18 cellular contexts compared by ENCODE assay signal in the genomic region with DNA sequence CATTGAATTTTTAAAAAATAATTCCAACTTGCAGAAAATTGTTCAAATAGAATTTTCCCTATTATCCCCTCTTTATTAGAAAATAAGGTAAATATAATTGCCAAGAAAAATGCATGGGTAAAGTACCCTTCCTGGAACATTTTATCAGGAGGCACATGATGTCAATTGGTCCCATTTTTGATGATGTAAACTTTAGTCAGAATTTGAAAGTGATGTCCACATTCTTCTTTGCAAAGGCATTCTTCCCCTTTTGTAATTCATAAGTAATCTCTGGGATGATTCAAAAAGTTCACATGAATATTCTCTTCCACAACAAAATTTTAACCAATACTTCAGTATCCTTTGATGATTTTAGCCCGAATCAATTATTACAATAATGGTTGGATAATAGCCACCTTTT.
"Had no signal": no experiment of that assay in that cellular context is flagged by ENCODE, and none has a peak within 500 bp of the region (broad histone marks: within the 10 kb centered on the region; RNA-seq: fewer than 3 reads in every experiment).

No MANE protein-coding gene starts in this region.

- ATAC-seq: left lobe of liver; stimulated activated memory B cell treated with anti-CD40 and anti-IgM and Interleukin-4, amounts not matched to agents 10 μg/mL and 1 μg/mL and 100 μg/mL, for 72 hours had no signal

- FAIRE-seq: keratinocyte, urothelium cell line had no signal

- H3K9me3 Mint-ChIP-seq: stimulated activated memory B cell treated with anti-CD40 and anti-IgM and Interleukin-4, amounts not matched to agents 10 μg/mL and 1 μg/mL and 100 μg/mL, for 72 hours; T-helper 1 cell treated with Interleukin-12 subunit alpha and Interleukin-12 subunit beta and Interleukin-4 antibody, amounts not matched to agents 30 μg/mL and 1 μg/mL, for 36 hours had no signal

- H3K27ac ChIP-seq: spleen had no signal

- H3K36me3 Mint-ChIP-seq: activated naive CD8-positive, alpha-beta T cell treated with anti-CD3 and anti-CD28 coated beads for 36 hours; stimulated activated memory B cell treated with anti-CD40 and anti-IgM and Interleukin-4, amounts not matched to agents 10 μg/mL and 1 μg/mL and 100 μg/mL, for 72 hours had no signal

- H3K4me1 Mint-ChIP-seq: activated naive CD8-positive, alpha-beta T cell treated with anti-CD3 and anti-CD28 coated beads for 36 hours; nephron progenitor cell had no signal

- H3K4me3 Mint-ChIP-seq: activated naive CD8-positive, alpha-beta T cell treated with anti-CD3 and anti-CD28 coated beads for 36 hours; nephron progenitor cell; stimulated activated memory B cell treated with anti-CD40 and anti-IgM and Interleukin-4, amounts not matched to agents 10 μg/mL and 1 μg/mL and 100 μg/mL, for 72 hours; T-helper 1 cell treated with Interleukin-12 subunit alpha and Interleukin-12 subunit beta and Interleukin-4 antibody, amounts not matched to agents 30 μg/mL and 1 μg/mL, for 36 hours had no signal

- H3K27me3 ChIP-seq: sigmoid colon, spleen had no signal

- H3K36me3 ChIP-seq: sigmoid colon, spleen had no signal

- H3K27me3 Mint-ChIP-seq: activated naive CD8-positive, alpha-beta T cell treated with anti-CD3 and anti-CD28 coated beads for 36 hours; stimulated activated memory B cell treated with anti-CD40 and anti-IgM and Interleukin-4, amounts not matched to agents 10 μg/mL and 1 μg/mL and 100 μg/mL, for 72 hours had no signal

- H3K4me1 ChIP-seq: sigmoid colon, spleen had no signal

- H3K27ac Mint-ChIP-seq: activated naive CD8-positive, alpha-beta T cell treated with anti-CD3 and anti-CD28 coated beads for 36 hours; nephron progenitor cell; stimulated activated memory B cell treated with anti-CD40 and anti-IgM and Interleukin-4, amounts not matched to agents 10 μg/mL and 1 μg/mL and 100 μg/mL, for 72 hours; T-helper 1 cell treated with Interleukin-12 subunit alpha and Interleukin-12 subunit beta and Interleukin-4 antibody, amounts not matched to agents 30 μg/mL and 1 μg/mL, for 36 hours had no signal

- H3K4me3 ChIP-seq: sigmoid colon, spleen had no signal

- H3K9me3 ChIP-seq: sigmoid colon, spleen had no signal

- DNase-seq: activated CD4-positive, alpha-beta T cell treated with anti-CD3 and anti-CD28 coated beads for 1 hour; activated CD4-positive, alpha-beta T cell treated with anti-CD3 and anti-CD28 coated beads, Interleukin-2, amount 50 U/mL, for 4 hours; activated naive CD4-positive, alpha-beta T cell; activated naive CD8-positive, alpha-beta T cell treated with anti-CD3 and anti-CD28 coated beads for 36 hours; amygdala; caudate nucleus; foreskin melanocyte; nephron progenitor cell; nucleus accumbens; posterior cingulate gyrus; sigmoid colon; spleen; stimulated activated CD4-positive, alpha-beta T cell treated with anti-CD3 and anti-CD28 coated beads, Interleukin-4, amount 100 ng/mL, for 4 hours had no signal
